ENCODE assay signal across 1 cellular context in genomic region chr14:105047283-105048016, GRCh38.
TF ChIP-seq lines count a peak whose summit lies in the region.

No MANE protein-coding gene starts in this region.

TF ChIP-seq in HepG2, 621 proteins besides CTCF, POLR2A, EP300 and RAD21:
- TF ChIP-seq THAP7 (CRISPR knock-in tag; IDR thresholded peaks at IDR 0.05), result no peak
- no peak for TF ChIP-seq GLMP (CRISPR knock-in tag; IDR thresholded peaks at IDR 0.05; ENCODE audit: borderline replicate concordance)
- no peak for TF ChIP-seq ZNF713 (CRISPR knock-in tag; IDR thresholded peaks at IDR 0.05)
- no peak for TF ChIP-seq ATM (IDR thresholded peaks at IDR 0.05; ENCODE audit: borderline replicate concordance)
- no peak for TF ChIP-seq NR2F2 (IDR thresholded peaks at IDR 0.05; ENCODE audit: borderline replicate concordance, low read depth)
- no peak for TF ChIP-seq ZNF367 (CRISPR knock-in tag; IDR thresholded peaks at IDR 0.05; ENCODE audit: borderline replicate concordance)
- TF ChIP-seq SAP130 (CRISPR knock-in tag; IDR thresholded peaks at IDR 0.05; ENCODE audit: low read depth), result no peak
- no peak for TF ChIP-seq NFIC (IDR thresholded peaks at IDR 0.05; ENCODE audit: low read length)
- no peak for TF ChIP-seq KAT8 (CRISPR knock-in tag; IDR thresholded peaks at IDR 0.05)
- no peak for TF ChIP-seq SIN3B (IDR thresholded peaks at IDR 0.05; ENCODE audit: low read length)
- TF ChIP-seq POLR2AphosphoS5 (IDR thresholded peaks at IDR 0.05; ENCODE audit: low read depth, low read length), result no peak
- TF ChIP-seq ZNF431 (CRISPR knock-in tag; IDR thresholded peaks at IDR 0.05; ENCODE audit: borderline replicate concordance, low read depth), result no peak
- TF ChIP-seq NR2F6 (IDR thresholded peaks at IDR 0.05), result no peak
- TF ChIP-seq NR2F6 (CRISPR knock-in tag; IDR thresholded peaks at IDR 0.05), result no peak
- TF ChIP-seq IKZF5 (CRISPR knock-in tag; IDR thresholded peaks at IDR 0.05), result no peak
- TF ChIP-seq KLF16 (CRISPR knock-in tag; IDR thresholded peaks at IDR 0.05), result no peak
- no peak for TF ChIP-seq RBAK (CRISPR knock-in tag; IDR thresholded peaks at IDR 0.05)
